Comparison of ENCODE assay signal across 14 cellular contexts in genomic region chr3:13796683-13797460, GRCh38.
DNase-seq lines count a peak whose midpoint lies in the region; ATAC-seq and TF ChIP-seq lines count a peak whose summit lies in the region.
"Had no signal": no experiment of that assay in that cellular context is flagged by ENCODE, and none has a peak within 500 bp of the region (broad histone marks: within the 10 kb centered on the region; RNA-seq: fewer than 3 reads in every experiment).

No MANE protein-coding gene starts in this region.

- H3K4me1 Mint-ChIP-seq in WTC11 = peaks cover 14% of the 10 kb centered on the region
- H3K4me1 Mint-ChIP-seq: CD4-positive, CD25-positive, alpha-beta regulatory T cell had no signal

- H3K9ac ChIP-seq in BLaER1 (no peak overlapping the region), neural cell (ENCODE audit: low read length) (peak overlapping the region; percentile 18)

- H4K20me1 ChIP-seq in BLaER1 = no peaks in the 10 kb centered on the region
- H4K20me1 ChIP-seq in neural cell (ENCODE audit: insufficient read depth) = no peaks in the 10 kb centered on the region
- H4K20me1 ChIP-seq in OCI-LY7 (ENCODE audit: insufficient read depth, low read length) = no peaks in the 10 kb centered on the region

- no peak for ATAC-seq in WTC11

- H3K9me3 ChIP-seq in BLaER1 (no peaks in the 10 kb centered on the region), neural cell (ENCODE audit: low read length) (no peaks in the 10 kb centered on the region), OCI-LY7 (ENCODE audit: low read length) (no peaks in the 10 kb centered on the region)

- no peak for TF ChIP-seq CTCF in WTC11 (IDR thresholded peaks at IDR 0.05)
- no peak for TF ChIP-seq CTCF in neural cell (IDR thresholded peaks at IDR 0.05; ENCODE audit: poor library complexity, severe bottlenecking)
- no peak for TF ChIP-seq CTCF in OCI-LY7 (conservative IDR thresholded peaks at IDR 0.05; ENCODE audit: low read length)

- H3K4me2 ChIP-seq in BLaER1 = peak overlapping the region; percentile 42; the same call in 1 of the 2 replicates
- no peak overlapping the region for H3K4me2 ChIP-seq in neural cell (ENCODE audit: low read length)
- no peak overlapping the region for H3K4me2 ChIP-seq in OCI-LY7 (ENCODE audit: low read length)

- no peak for DNase-seq in WTC11 (ENCODE audit: low spot score)
- DNase-seq in superior temporal gyrus (ENCODE audit: extremely low spot score) = peak; percentile 43
- no peak for DNase-seq in NCI-H2081 (lab: John Stamatoyannopoulos, UW)
- no peak for DNase-seq in OCI-LY7 (ENCODE audit: low spot score)
- DNase-seq in kidney glomerular epithelial cell (lab: John Stamatoyannopoulos, UW) = no peak
- no peak for DNase-seq in NK-92 (lab: John Stamatoyannopoulos, UW; ENCODE audit: unreplicated experiment)
- DNase-seq: CD4-positive, CD25-positive, alpha-beta regulatory T cell; DMS53; GOT3; H9; IMR-90 had no signal

- H3K36me3 ChIP-seq in BLaER1 (no peaks in the 10 kb centered on the region), neural cell (ENCODE audit: insufficient read depth, low read length) (no peaks in the 10 kb centered on the region), OCI-LY7 (ENCODE audit: insufficient read depth, low read length) (no peaks in the 10 kb centered on the region)

- no peak overlapping the region for H3K4me3 ChIP-seq in BLaER1
- no peak overlapping the region for H3K4me3 ChIP-seq in neural cell (ENCODE audit: low read length)
- H3K4me3 ChIP-seq in OCI-LY7 (ENCODE audit: low read depth, low read length, poor library complexity, severe bottlenecking) = no peak overlapping the region

- H3K27ac ChIP-seq in BLaER1 = no peak overlapping the region
- H3K27ac ChIP-seq in neural cell (ENCODE audit: low read length) = peak overlapping the region; percentile 1
- no peak overlapping the region for H3K27ac ChIP-seq in OCI-LY7 (ENCODE audit: low read depth, low read length, poor library complexity, severe bottlenecking)
- H3K27ac ChIP-seq: 22Rv1 had no signal

- POLR2A ChIA-PET in WTC11 (lab: Charles Lee) = no interaction called here
- POLR2A ChIA-PET in OCI-LY7 (lab: Charles Lee) = interaction anchor here (0.6 kb wide), 1 partner anchor 96 kb away, joined by 5 read pairs; no protein-coding TSS in a partner anchor

- no TSS peak for BruUV-seq in OCI-LY7 (replicated peaks; lab: Mats Ljungman, UMichigan)

- H3K27ac Mint-ChIP-seq in WTC11 = peak overlapping the region; percentile 24; the same call in 1 of the 2 replicates
- H3K27ac Mint-ChIP-seq: CD4-positive, CD25-positive, alpha-beta regulatory T cell; H9 had no signal

- no peaks in the 10 kb centered on the region for H3K27me3 Mint-ChIP-seq in WTC11 (ENCODE audit: low read depth)

- H3K4me3 Mint-ChIP-seq in WTC11 = no peak overlapping the region
- H3K4me3 Mint-ChIP-seq: CD4-positive, CD25-positive, alpha-beta regulatory T cell; H9 had no signal

- TF ChIP-seq RAD21 in neural cell (conservative IDR thresholded peaks at IDR 0.05) = no peak

- H3F3A ChIP-seq in neural cell (ENCODE audit: insufficient read depth, low read length, poor library complexity, severe bottlenecking) = no peaks in the 10 kb centered on the region

- peaks cover 16% of the 10 kb centered on the region for H3K4me1 ChIP-seq in BLaER1
- H3K4me1 ChIP-seq in OCI-LY7 (ENCODE audit: insufficient read depth, low read length, poor library complexity, severe bottlenecking) = no peaks in the 10 kb centered on the region

- no peaks in the 10 kb centered on the region for H3K27me3 ChIP-seq in BLaER1
- no peaks in the 10 kb centered on the region for H3K27me3 ChIP-seq in neural cell (ENCODE audit: insufficient read depth, low read depth, low read length)

- CTCF ChIA-PET in WTC11 (lab: Charles Lee) = interaction anchor here (1.8 kb wide), 1 partner anchor 142 kb away, joined by 5 read pairs; no protein-coding TSS in a partner anchor
- CTCF ChIA-PET in OCI-LY7 (lab: Charles Lee; ENCODE audit: unreplicated experiment) = no interaction called here

- no peaks in the 10 kb centered on the region for H3K9me3 Mint-ChIP-seq in WTC11
- H3K9me3 Mint-ChIP-seq: CD4-positive, CD25-positive, alpha-beta regulatory T cell; H9 had no signal

- H3K79me2 ChIP-seq in neural cell (replicated peaks; ENCODE audit: insufficient read depth, low read length) = no peaks in the 10 kb centered on the region
- no peaks in the 10 kb centered on the region for H3K79me2 ChIP-seq in OCI-LY7 (ENCODE audit: insufficient read depth, low read depth, low read length)

- no peaks in the 10 kb centered on the region for H3K36me3 Mint-ChIP-seq in WTC11
- H3K36me3 Mint-ChIP-seq: CD4-positive, CD25-positive, alpha-beta regulatory T cell had no signal

- H3K9me2 ChIP-seq in neural cell (ENCODE audit: insufficient read depth, low read length) = no peaks in the 10 kb centered on the region
- no peaks in the 10 kb centered on the region for H3K9me2 ChIP-seq in OCI-LY7 (ENCODE audit: insufficient read depth, low read length)

- no peak overlapping the region for H2AFZ ChIP-seq in neural cell (ENCODE audit: low read depth, low read length)
- H2AFZ ChIP-seq in OCI-LY7 (ENCODE audit: low read length) = no peak overlapping the region

- intact Hi-C loops in OCI-LY7 (cut with micrococcal nuclease; ENCODE audit: unreplicated experiment) = no loop called here

- TF ChIP-seq EP300 in neural cell (conservative IDR thresholded peaks at IDR 0.05; ENCODE audit: poor library complexity, severe bottlenecking) = no peak

TF ChIP-seq in WTC11, 78 proteins besides CTCF, POLR2A, EP300 and RAD21 (continues in another document):
- TF ChIP-seq ZNF138 (CRISPR knock-in tag; conservative IDR thresholded peaks at IDR 0.05) (no peak), MYBL2 (CRISPR knock-in tag; IDR thresholded peaks at IDR 0.05) (no peak), ARID4B (CRISPR knock-in tag; IDR thresholded peaks at IDR 0.05; ENCODE audit: borderline replicate concordance) (no peak), JAZF1 (CRISPR knock-in tag; IDR thresholded peaks at IDR 0.05) (no peak)

TF ChIP-seq in neural cell, 6 proteins besides CTCF, POLR2A, EP300 and RAD21:
- no peak for TF ChIP-seq TAF1 (IDR thresholded peaks at IDR 0.05; ENCODE audit: low read depth)
- TF ChIP-seq REST (IDR thresholded peaks at IDR 0.05; ENCODE audit: borderline replicate concordance) = no peak
- no peak for TF ChIP-seq SMC3 (conservative IDR thresholded peaks at IDR 0.05; ENCODE audit: poor library complexity)
- TF ChIP-seq MXI1 (conservative IDR thresholded peaks at IDR 0.05; ENCODE audit: poor library complexity, severe bottlenecking) = no peak
- no peak for TF ChIP-seq POLR2AphosphoS5 (IDR thresholded peaks at IDR 0.05)
- no peak for TF ChIP-seq EZH2 (IDR thresholded peaks at IDR 0.05; ENCODE audit: borderline replicate concordance, insufficient read depth, low read length, poor library complexity, severe bottlenecking)
TF ChIP-seq in neural cell: peak in this region for 0.
